2 cellular contexts compared by ENCODE assay signal in the genomic region with DNA sequence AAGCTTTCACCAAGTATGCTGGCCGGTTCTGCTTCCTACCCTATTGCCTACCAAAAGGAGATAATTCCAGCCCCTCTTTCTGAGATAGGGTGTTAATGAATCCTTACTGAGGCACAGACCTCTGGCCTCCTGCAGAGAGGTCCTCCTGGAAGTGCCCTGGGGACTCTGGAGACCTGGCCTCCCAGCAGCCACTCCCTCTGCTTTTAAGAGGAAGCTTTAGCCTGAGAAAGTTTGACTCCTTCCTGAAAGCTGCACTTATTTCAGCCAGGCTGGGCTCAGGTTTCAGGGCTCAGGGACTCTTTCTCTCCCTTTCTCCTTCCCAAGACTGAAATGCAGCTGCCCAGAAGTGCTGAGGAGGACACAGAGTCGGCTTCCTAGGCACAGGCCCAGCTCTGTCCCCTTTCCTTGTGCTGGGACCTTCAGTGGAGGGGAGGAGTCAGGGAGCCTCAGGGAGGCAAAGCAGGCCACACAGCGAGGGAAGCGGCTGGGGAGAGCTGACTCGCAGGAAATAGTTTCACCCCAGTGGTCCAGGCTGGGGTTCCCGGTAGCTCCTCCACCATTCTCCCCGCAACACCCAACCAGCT.
TF ChIP-seq lines count a peak whose summit lies in the region.

No MANE protein-coding gene starts in this region.

TF ChIP-seq in A549, 52 proteins besides CTCF, POLR2A, EP300 and RAD21 (continued from another document):
- TF ChIP-seq NPAS2 (CRISPR knock-in tag; IDR thresholded peaks at IDR 0.05; ENCODE audit: borderline replicate concordance) = no peak
- TF ChIP-seq, protein P1, sequence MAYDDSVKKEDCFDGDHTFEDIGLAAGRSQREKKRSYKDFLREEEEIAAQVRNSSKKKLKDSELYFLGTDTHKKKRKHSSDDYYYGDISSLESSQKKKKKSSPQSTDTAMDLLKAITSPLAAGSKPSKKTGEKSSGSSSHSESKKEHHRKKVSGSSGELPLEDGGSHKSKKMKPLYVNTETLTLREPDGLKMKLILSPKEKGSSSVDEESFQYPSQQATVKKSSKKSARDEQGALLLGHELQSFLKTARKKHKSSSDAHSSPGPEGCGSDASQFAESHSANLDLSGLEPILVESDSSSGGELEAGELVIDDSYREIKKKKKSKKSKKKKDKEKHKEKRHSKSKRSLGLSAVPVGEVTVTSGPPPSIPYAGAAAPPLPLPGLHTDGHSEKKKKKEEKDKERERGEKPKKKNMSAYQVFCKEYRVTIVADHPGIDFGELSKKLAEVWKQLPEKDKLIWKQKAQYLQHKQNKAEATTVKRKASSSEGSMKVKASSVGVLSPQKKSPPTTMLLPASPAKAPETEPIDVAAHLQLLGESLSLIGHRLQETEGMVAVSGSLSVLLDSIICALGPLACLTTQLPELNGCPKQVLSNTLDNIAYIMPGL (CRISPR knock-in tag; IDR thresholded peaks at IDR 0.05; ENCODE audit: borderline replicate concordance) = no peak
- no peak for TF ChIP-seq RNF2 (IDR thresholded peaks at IDR 0.05; ENCODE audit: borderline replicate concordance, low read depth)
- no peak for TF ChIP-seq NFE2L2 (conservative IDR thresholded peaks at IDR 0.05; ENCODE audit: low read length)
- TF ChIP-seq, protein P2, sequence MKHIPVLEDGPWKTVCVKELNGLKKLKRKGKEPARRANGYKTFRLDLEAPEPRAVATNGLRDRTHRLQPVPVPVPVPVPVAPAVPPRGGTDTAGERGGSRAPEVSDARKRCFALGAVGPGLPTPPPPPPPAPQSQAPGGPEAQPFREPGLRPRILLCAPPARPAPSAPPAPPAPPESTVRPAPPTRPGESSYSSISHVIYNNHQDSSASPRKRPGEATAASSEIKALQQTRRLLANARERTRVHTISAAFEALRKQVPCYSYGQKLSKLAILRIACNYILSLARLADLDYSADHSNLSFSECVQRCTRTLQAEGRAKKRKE (CRISPR knock-in tag; IDR thresholded peaks at IDR 0.05; ENCODE audit: low read depth) = no peak
- TF ChIP-seq, protein P3, sequence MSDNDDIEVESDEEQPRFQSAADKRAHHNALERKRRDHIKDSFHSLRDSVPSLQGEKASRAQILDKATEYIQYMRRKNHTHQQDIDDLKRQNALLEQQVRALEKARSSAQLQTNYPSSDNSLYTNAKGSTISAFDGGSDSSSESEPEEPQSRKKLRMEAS (IDR thresholded peaks at IDR 0.05) = no peak
- TF ChIP-seq, protein P4, sequence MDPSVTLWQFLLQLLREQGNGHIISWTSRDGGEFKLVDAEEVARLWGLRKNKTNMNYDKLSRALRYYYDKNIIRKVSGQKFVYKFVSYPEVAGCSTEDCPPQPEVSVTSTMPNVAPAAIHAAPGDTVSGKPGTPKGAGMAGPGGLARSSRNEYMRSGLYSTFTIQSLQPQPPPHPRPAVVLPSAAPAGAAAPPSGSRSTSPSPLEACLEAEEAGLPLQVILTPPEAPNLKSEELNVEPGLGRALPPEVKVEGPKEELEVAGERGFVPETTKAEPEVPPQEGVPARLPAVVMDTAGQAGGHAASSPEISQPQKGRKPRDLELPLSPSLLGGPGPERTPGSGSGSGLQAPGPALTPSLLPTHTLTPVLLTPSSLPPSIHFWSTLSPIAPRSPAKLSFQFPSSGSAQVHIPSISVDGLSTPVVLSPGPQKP (IDR thresholded peaks at IDR 0.05; ENCODE audit: low read depth, low read length) = no peak
- TF ChIP-seq, protein P5, sequence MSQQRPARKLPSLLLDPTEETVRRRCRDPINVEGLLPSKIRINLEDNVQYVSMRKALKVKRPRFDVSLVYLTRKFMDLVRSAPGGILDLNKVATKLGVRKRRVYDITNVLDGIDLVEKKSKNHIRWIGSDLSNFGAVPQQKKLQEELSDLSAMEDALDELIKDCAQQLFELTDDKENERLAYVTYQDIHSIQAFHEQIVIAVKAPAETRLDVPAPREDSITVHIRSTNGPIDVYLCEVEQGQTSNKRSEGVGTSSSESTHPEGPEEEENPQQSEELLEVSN (IDR thresholded peaks at IDR 0.05; ENCODE audit: borderline replicate concordance, low read depth) = no peak
- no peak for TF ChIP-seq KDM5A (IDR thresholded peaks at IDR 0.05)
- no peak for TF ChIP-seq TFCP2L1 (CRISPR knock-in tag; IDR thresholded peaks at IDR 0.05)

TF ChIP-seq in IMR-90, 13 proteins besides CTCF, POLR2A, EP300 and RAD21 (continued from another document):
- TF ChIP-seq NFE2L2 (IDR thresholded peaks at IDR 0.05; ENCODE audit: low read depth, low read length) (no peak), MAFK (IDR thresholded peaks at IDR 0.05; ENCODE audit: low read depth, low read length) (no peak), RCOR1 (IDR thresholded peaks at IDR 0.05; ENCODE audit: insufficient replicate concordance, low read length) (no peak), SMC3 (IDR thresholded peaks at IDR 0.05; ENCODE audit: low read depth, low read length) (no peak), MXI1 (IDR thresholded peaks at IDR 0.05; ENCODE audit: borderline replicate concordance, low read depth, low read length) (no peak), CHD1 (IDR thresholded peaks at IDR 0.05; ENCODE audit: low read depth, low read length) (no peak)
- TF ChIP-seq, protein P6, sequence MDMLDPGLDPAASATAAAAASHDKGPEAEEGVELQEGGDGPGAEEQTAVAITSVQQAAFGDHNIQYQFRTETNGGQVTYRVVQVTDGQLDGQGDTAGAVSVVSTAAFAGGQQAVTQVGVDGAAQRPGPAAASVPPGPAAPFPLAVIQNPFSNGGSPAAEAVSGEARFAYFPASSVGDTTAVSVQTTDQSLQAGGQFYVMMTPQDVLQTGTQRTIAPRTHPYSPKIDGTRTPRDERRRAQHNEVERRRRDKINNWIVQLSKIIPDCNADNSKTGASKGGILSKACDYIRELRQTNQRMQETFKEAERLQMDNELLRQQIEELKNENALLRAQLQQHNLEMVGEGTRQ (IDR thresholded peaks at IDR 0.05; ENCODE audit: low read depth, low read length) = no peak
